Comparison of ENCODE assay signal across 11 cellular contexts in the genomic region with DNA sequence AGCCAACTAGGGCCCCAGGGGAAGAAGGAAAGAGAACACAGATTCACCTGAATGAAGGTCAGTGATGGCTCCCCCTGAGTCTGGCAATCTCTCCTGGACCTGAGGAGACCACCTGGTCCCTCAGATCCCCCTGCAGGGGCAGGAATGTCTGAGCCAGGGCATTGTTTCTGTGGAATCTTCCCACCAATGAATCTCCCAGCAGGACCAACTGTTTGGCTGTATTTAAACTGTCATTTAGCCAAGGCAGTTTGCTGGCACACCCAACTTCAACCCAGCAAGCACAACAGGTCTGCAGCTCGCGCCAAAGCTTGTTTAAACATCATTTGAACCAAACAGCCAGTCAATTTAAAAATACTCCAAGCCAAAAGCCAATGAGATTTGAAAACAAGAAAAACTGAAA.
DNase-seq lines count a peak whose midpoint lies in the region; ATAC-seq, FAIRE-seq and TF ChIP-seq lines count a peak whose summit lies in the region.
"Had no signal": no experiment of that assay in that cellular context is flagged by ENCODE, and none has a peak within 500 bp of the region (broad histone marks: within the 10 kb centered on the region; RNA-seq: fewer than 3 reads in every experiment).

No MANE protein-coding gene starts in this region.

- DNase-seq in NCI-H2029 treated with DMSO at 0.1 percent for 48 hours (lab: John Stamatoyannopoulos, UW): peak; percentile 27
- DNase-seq in T47D (ENCODE audit: low read depth in 1 of 2, low spot score in 1 of 2): peak; percentile 80 to 94
- no peak for DNase-seq in keratinocyte (ENCODE audit: low read depth, low spot score)
- peak; percentile 60 to 75 for DNase-seq in tibial artery
- no peak for DNase-seq in neuronal stem cell (ENCODE audit: low spot score)
- DNase-seq in T-helper 9 cell: no peak
- DNase-seq: activated gamma-delta T cell treated with Interleukin-2 at 50 U/mL for 16 hours; NCI-H526 treated with DMSO at 0.1 percent for 48 hours; stimulated activated naive CD8-positive, alpha-beta T cell treated with anti-CD3 and anti-CD28 coated beads, Interleukin-15, amount 100 ng/mL, for 72 hours had no signal

- no peaks in the 10 kb centered on the region for H3K79me2 ChIP-seq in keratinocyte (ENCODE audit: control insufficient read depth, insufficient read depth, low read length)

- no peak overlapping the region for H4K8ac ChIP-seq in neuronal stem cell (ENCODE audit: low read depth, low read length)

- ATAC-seq in activated CD4-positive, CD25-positive, alpha-beta regulatory T cell treated with anti-CD3 and anti-CD28 coated beads, Interleukin-2, amount 50 U/mL, for 24 hours: no peak
- ATAC-seq: stimulated activated naive CD8-positive, alpha-beta T cell treated with anti-CD3 and anti-CD28 coated beads, Interleukin-15, amount 100 ng/mL, for 72 hours had no signal

- no peak overlapping the region for H3K4me2 ChIP-seq in keratinocyte (ENCODE audit: control insufficient read depth, extremely low read depth, insufficient read depth, low read depth, low read length)
- H3K4me2 ChIP-seq in neuronal stem cell (ENCODE audit: insufficient read depth, low read length, poor library complexity, severe bottlenecking): no peak overlapping the region

- no peaks in the 10 kb centered on the region for H4K20me1 ChIP-seq in keratinocyte (ENCODE audit: control insufficient read depth, extremely low read depth, insufficient read depth, low read length)

- H3K9ac ChIP-seq in keratinocyte (ENCODE audit: control insufficient read depth, extremely low read depth, insufficient read depth, low read length): no peak overlapping the region
- H3K9ac ChIP-seq in neuronal stem cell (ENCODE audit: low read depth, low read length, poor library complexity): no peak overlapping the region

- H2BK12ac ChIP-seq in neuronal stem cell (ENCODE audit: low read length): no peak overlapping the region

- FAIRE-seq in keratinocyte (lab: Jason Lieb, UNC): no peak
- FAIRE-seq: G401.6 had no signal

- no peaks in the 10 kb centered on the region for H3K27me3 ChIP-seq in keratinocyte (ENCODE audit: control insufficient read depth, extremely low read depth, insufficient read depth, low read length)
- H3K27me3 ChIP-seq in tibial artery: no peaks in the 10 kb centered on the region
- H3K27me3 ChIP-seq in neuronal stem cell (ENCODE audit: control insufficient read depth in 3 of 3, insufficient read depth in 3 of 3, low read depth in 1 of 3, low read length in 3 of 3): no peaks in the 10 kb centered on the region

- H2BK15ac ChIP-seq in neuronal stem cell (ENCODE audit: low read length): no peak overlapping the region

- H3K79me1 ChIP-seq in neuronal stem cell (ENCODE audit: low read depth, low read length): no peaks in the 10 kb centered on the region

- H3K4ac ChIP-seq in neuronal stem cell (ENCODE audit: low read length): no peak overlapping the region

- no peak for TF ChIP-seq CTCF in keratinocyte (optimal IDR thresholded peaks at IDR 0.05 in 1 of 3, IDR thresholded peaks at IDR 0.05 in 1 of 3, conservative IDR thresholded peaks at IDR 0.05 in 1 of 3; ENCODE audit: extremely low read depth in 1 of 3, insufficient read depth in 2 of 3, low read length in 3 of 3)
- no peak for TF ChIP-seq CTCF in tibial artery (IDR thresholded peaks at IDR 0.05)

- intact Hi-C loops in tibial artery (cut with DNase I; ENCODE audit: low total_unique reads): no loop called here

- H3K4me3 ChIP-seq in keratinocyte (ENCODE audit: control insufficient read depth in 2 of 3, extremely low read depth in 1 of 3, insufficient read depth in 2 of 3, low read depth in 1 of 3, low read length in 3 of 3) (no peak overlapping the region), tibial artery (no peak overlapping the region), neuronal stem cell (ENCODE audit: low read length in 2 of 2) (no peak overlapping the region)

- peak overlapping the region; percentile 35 for H2AFZ ChIP-seq in keratinocyte (ENCODE audit: control insufficient read depth, low read length)
- no peak overlapping the region for H2AFZ ChIP-seq in neuronal stem cell (ENCODE audit: low read length)

- H2AK5ac ChIP-seq in neuronal stem cell (ENCODE audit: low read depth, low read length): no peak overlapping the region

- dilution Hi-C loops in keratinocyte (cut with MboI; ENCODE audit: extremely low pct_ligation_motif_present, low sequenced_read_pairs): no loop called here

- WGBS in neuronal stem cell (ENCODE audit: extremely low coverage in 2 of 2, insufficient read length in 2 of 2, insufficient replicate concordance in 1 of 2), 2 donors: no CpG with 5 or more reads among the region's 2 CpGs

- no peaks in the 10 kb centered on the region for H3K9me1 ChIP-seq in keratinocyte (ENCODE audit: control insufficient read depth, extremely low read depth, insufficient read depth, low read length)

- no peak overlapping the region for H3K23ac ChIP-seq in neuronal stem cell (ENCODE audit: low read depth, low read length, poor library complexity)

- peak overlapping the region; percentile 50 for H3K27ac ChIP-seq in keratinocyte (ENCODE audit: control insufficient read depth, insufficient read depth, low read length)
- peak overlapping the region; percentile 67 to 77 for H3K27ac ChIP-seq in tibial artery
- H3K27ac ChIP-seq in neuronal stem cell (replicated peaks; ENCODE audit: low read length): no peak overlapping the region

- no peak overlapping the region for H4K91ac ChIP-seq in neuronal stem cell (ENCODE audit: low read depth, low read length, poor library complexity)

- H3K9me3 ChIP-seq in keratinocyte (ENCODE audit: control insufficient read depth, low read depth, low read length) (no peaks in the 10 kb centered on the region), tibial artery (no peaks in the 10 kb centered on the region), neuronal stem cell (replicated peaks in 1 of 2; ENCODE audit: control insufficient read depth in 2 of 2, insufficient read depth in 1 of 2, low read depth in 1 of 2, low read length in 2 of 2) (no peaks in the 10 kb centered on the region)

- in situ Hi-C loops in T47D (cut with HindIII; ENCODE audit: low pct_unique_long_range_greater_than_20kb, low sequenced_read_pairs): no loop called here

- H3K4me1 ChIP-seq in keratinocyte (ENCODE audit: control insufficient read depth, extremely low read depth, insufficient read depth, low read length) (peaks cover 78% of the 10 kb centered on the region), tibial artery (peaks cover 0 to 81% (median 49%) of the 10 kb centered on the region in 4 donors), neuronal stem cell (ENCODE audit: control insufficient read depth in 2 of 2, insufficient read depth in 1 of 2, low read depth in 1 of 2, low read length in 2 of 2) (peaks cover 0 to 2% of the 10 kb centered on the region in 2 donors)

- H2BK5ac ChIP-seq in neuronal stem cell (ENCODE audit: low read length): no peak overlapping the region

- H3K18ac ChIP-seq in neuronal stem cell (ENCODE audit: low read length): no peak overlapping the region

- H3K36me3 ChIP-seq in keratinocyte (ENCODE audit: control insufficient read depth in 2 of 2, extremely low read depth in 1 of 2, insufficient read depth in 2 of 2, low read length in 2 of 2) (no peaks in the 10 kb centered on the region), tibial artery (no peaks in the 10 kb centered on the region), neuronal stem cell (replicated peaks in 1 of 2; ENCODE audit: control insufficient read depth in 2 of 2, insufficient read depth in 2 of 2, low read length in 2 of 2) (no peaks in the 10 kb centered on the region)

- H3K14ac ChIP-seq in neuronal stem cell (ENCODE audit: low read length): no peak overlapping the region

- no peak overlapping the region for H2BK120ac ChIP-seq in neuronal stem cell (ENCODE audit: low read depth, low read length)

Comparison
In these comparisons a context has a peak if more than half of its experiments do, and no peak if none do; other contexts are left out.
1. DNase-seq: peak in NCI-H2029 treated with DMSO at 0.1 percent for 48 hours (single experiment), T47D (2 of 2) and tibial artery (2 of 2); none in keratinocyte (single experiment), neuronal stem cell (single experiment) and T-helper 9 cell (single experiment).